In genomic region chr10:49766484-49766883, GRCh38 we compare ENCODE assay signal across 7 cellular contexts. TPM values are rescaled to one million over a fixed set of nuclear protein-coding genes. Genes with fewer than 3 reads are reported as not detected.
"Had no signal": no experiment of that assay in that cellular context is flagged by ENCODE, and none has a peak within 500 bp of the region (broad histone marks: within the 10 kb centered on the region; RNA-seq: fewer than 3 reads in every experiment).

No MANE protein-coding gene starts in this region.

- DNase-seq: IMR-90, KBM-7, KG1 had no signal

- H3K4me3 ChIP-seq: K562 had no signal

- H3K27ac ChIP-seq: HL-60 had no signal

- ATAC-seq: HepG2, K562 had no signal

RNA-seq across cellular contexts. Expression of gene OGDHL, which starts 4.4 kb away (rescaled TPM):
- polyA plus RNA-seq: IgD-negative memory B cell had no signal
